ENCODE assay signal across 12 cellular contexts in genomic region chr1:229129306-229130027, GRCh38.
DNase-seq lines count a peak whose midpoint lies in the region; ATAC-seq and TF ChIP-seq lines count a peak whose summit lies in the region.
"Had no signal": no experiment of that assay in that cellular context is flagged by ENCODE, and none has a peak within 500 bp of the region (broad histone marks: within the 10 kb centered on the region; RNA-seq: fewer than 3 reads in every experiment).

No MANE protein-coding gene starts in this region.

- H3K9me3 Mint-ChIP-seq in Calu3 (ENCODE audit: low read depth, unreplicated experiment) (peaks cover 4% of the 10 kb centered on the region), nephron (peaks cover 6% of the 10 kb centered on the region)

- H3K4me3 Mint-ChIP-seq in Calu3 (ENCODE audit: low read depth, unreplicated experiment) (no peak overlapping the region), nephron (no peak overlapping the region)

- H3K27me3 Mint-ChIP-seq in Calu3 (ENCODE audit: unreplicated experiment) = no peaks in the 10 kb centered on the region
- no peaks in the 10 kb centered on the region for H3K27me3 Mint-ChIP-seq in nephron (ENCODE audit: low read depth)

- peak overlapping the region; percentile 95 for H3K27ac ChIP-seq in SJCRH30
- H3K27ac ChIP-seq: left lung had no signal

- peaks cover 96% of the 10 kb centered on the region for H3K4me1 Mint-ChIP-seq in Calu3 (ENCODE audit: low read depth, unreplicated experiment)
- H3K4me1 Mint-ChIP-seq in nephron = peaks cover 23% of the 10 kb centered on the region

- ATAC-seq in HG03095 (IDR thresholded peaks at IDR 0.05; ENCODE audit: unreplicated experiment) (no peak), HG03442 (IDR thresholded peaks at IDR 0.05; ENCODE audit: unreplicated experiment) (no peak)

- DNase-seq in Calu3 (no peak), SJCRH30 (no peak), HuH-7 (ENCODE audit: low spot score) (no peak), NCI-H2081 treated with DMSO at 0.1 percent for 48 hours (lab: John Stamatoyannopoulos, UW) (no peak)
- DNase-seq in central memory CD4-positive, alpha-beta T cell = peak; percentile 17
- DNase-seq: NCI-H1048, NCI-H774, retina had no signal

- H3K27ac Mint-ChIP-seq in Calu3 (ENCODE audit: unreplicated experiment) = peak overlapping the region; percentile 98
- H3K27ac Mint-ChIP-seq in nephron = peak overlapping the region in 2 of 3 experiments; percentile 45 to 58

- BruUV-seq in Calu3 (replicated peaks; lab: Mats Ljungman, UMichigan) = no TSS peak

- intact Hi-C loops in Calu3 (cut with micrococcal nuclease; ENCODE audit: unreplicated experiment) = loop anchor here (10.0 kb wide), 2 partner anchors 105 to 295 kb away; no protein-coding TSS in a partner anchor

- no peaks in the 10 kb centered on the region for H3K36me3 ChIP-seq in SJCRH30
- H3K36me3 ChIP-seq: left lung had no signal

- no peaks in the 10 kb centered on the region for H3K27me3 ChIP-seq in SJCRH30
- H3K27me3 ChIP-seq: left lung had no signal

- peaks cover 7% of the 10 kb centered on the region for H3K9me3 ChIP-seq in SJCRH30 (replicated peaks)
- H3K9me3 ChIP-seq: left lung had no signal

- peaks cover 41% of the 10 kb centered on the region for H3K4me1 ChIP-seq in SJCRH30

- TF ChIP-seq CTCF in Calu3 (IDR thresholded peaks at IDR 0.05; ENCODE audit: unreplicated experiment) (no peak), nephron (IDR thresholded peaks at IDR 0.05; ENCODE audit: unreplicated experiment in 3 of 3) (no peak)

- no peak overlapping the region for H3K4me3 ChIP-seq in SJCRH30
- H3K4me3 ChIP-seq: left lung had no signal

- CTCF ChIA-PET in Calu3 (lab: Charles Lee) = interaction anchor here (0.6 to 1.6 kb wide), 2 partner anchors 99 to 455 kb away, joined by 3 to 5 read pairs; no protein-coding TSS in a partner anchor

- H3K36me3 Mint-ChIP-seq in Calu3 (ENCODE audit: insufficient read depth, unreplicated experiment) (peaks cover 30% of the 10 kb centered on the region), nephron (ENCODE audit: low read depth) (peaks cover 7% of the 10 kb centered on the region)
